In genomic region chr7:156604836-156605695, GRCh38 we compare ENCODE assay signal across 1 cellular context.
TF ChIP-seq lines count a peak whose summit lies in the region.

No MANE protein-coding gene starts in this region.

TF ChIP-seq in SK-N-SH, 30 proteins besides CTCF, POLR2A, EP300 and RAD21 (continued from another document):
- TF ChIP-seq EZH2phosphoT487 (IDR thresholded peaks at IDR 0.05; ENCODE audit: borderline replicate concordance, low read depth): no peak
- TF ChIP-seq TAF1 (IDR thresholded peaks at IDR 0.05; ENCODE audit: borderline replicate concordance, low read depth, low read length): no peak
- no peak for TF ChIP-seq USF1 (IDR thresholded peaks at IDR 0.05; ENCODE audit: borderline replicate concordance, low read depth)
TF ChIP-seq in SK-N-SH: peak in this region for 0.
